ENCODE assay signal across 34 cellular contexts in genomic region chr3:148297013-148297412, GRCh38.
"Had no signal": no experiment of that assay in that cellular context is flagged by ENCODE, and none has a peak within 500 bp of the region (broad histone marks: within the 10 kb centered on the region; RNA-seq: fewer than 3 reads in every experiment).

No MANE protein-coding gene starts in this region.

- H3K27ac Mint-ChIP-seq: activated B cell treated with CpG ODN at 0.5 μM for 24 hours; activated CD4-positive, alpha-beta memory T cell treated with anti-CD3 and anti-CD28 coated beads for 36 hours; activated CD4-positive, alpha-beta T cell treated with anti-CD3 and anti-CD28 coated beads, Interleukin-2, amount 10 ng/mL, durations not matched to agents 24 days and 14 days; activated CD8-positive, alpha-beta T cell treated with anti-CD3 and anti-CD28 coated beads for 36 hours; activated naive CD4-positive, alpha-beta T cell treated with anti-CD3 and anti-CD28 coated beads for 36 hours; activated naive CD4-positive, alpha-beta T cell treated with anti-CD3 and anti-CD28 coated beads, Interleukin-2, amount 50 U/mL, for 72 hours; activated naive CD8-positive, alpha-beta T cell treated with anti-CD3 and anti-CD28 coated beads for 36 hours; activated T-cell treated with anti-CD3 and anti-CD28 coated beads, Interleukin-2, amount 50 U/mL, for 72 hours; activated T-helper 1 cell treated with anti-CD3 and anti-CD28 coated beads, Interleukin-12 subunit alpha, Interleukin-12 subunit beta, Interleukin-2, Interleukin-4 antibody, amounts not matched to agents 30 ng/mL and 10 ng/mL and 1 ng/mL, durations not matched to agents 14 hours and 24 hours and 36 hours; activated T-helper 17 cell treated with anti-CD3 and anti-CD28 coated beads, Interleukin-2, amount 50 U/mL, for 72 hours; T-helper 1 cell treated with Interleukin-12 subunit alpha and Interleukin-12 subunit beta and Interleukin-4 antibody, amounts not matched to agents 30 μg/mL and 1 μg/mL, for 36 hours; T-helper 2 cell treated with Interferon-gamma antibody and Interleukin-4, amounts not matched to agents 5 μg/mL and 100 μg/mL, for 36 hours had no signal

- H3K9me3 Mint-ChIP-seq: activated B cell treated with CpG ODN at 0.5 μM for 24 hours; activated CD8-positive, alpha-beta T cell treated with anti-CD3 and anti-CD28 coated beads for 36 hours; activated naive CD4-positive, alpha-beta T cell treated with anti-CD3 and anti-CD28 coated beads for 36 hours; activated naive CD8-positive, alpha-beta T cell treated with anti-CD3 and anti-CD28 coated beads for 36 hours had no signal

- DNase-seq: activated B cell treated with CpG ODN at 0.5 μM for 24 hours; activated CD4-positive, alpha-beta memory T cell treated with anti-CD3 and anti-CD28 coated beads for 36 hours; activated CD4-positive, alpha-beta T cell treated with anti-CD3 and anti-CD28 coated beads for 4 hours; activated CD4-positive, alpha-beta T cell treated with anti-CD3 and anti-CD28 coated beads, Interleukin-2, amount 10 ng/mL, durations not matched to agents 24 days and 14 days; activated CD4-positive, alpha-beta T cell treated with anti-CD3 and anti-CD28 coated beads, Interleukin-2, amount 50 U/mL, for 1 hour; activated CD4-positive, alpha-beta T cell treated with anti-CD3 and anti-CD28 coated beads, Interleukin-2, amount 50 U/mL, for 4 hours; activated CD8-positive, alpha-beta memory T cell treated with anti-CD3 and anti-CD28 coated beads, Interleukin-2, amount 50 U/mL, for 4 hours; activated CD8-positive, alpha-beta T cell treated with anti-CD3 and anti-CD28 coated beads for 36 hours; activated effector memory CD4-positive, alpha-beta T cell treated with anti-CD3 and anti-CD28 coated beads, Interleukin-2, amount 50 U/mL, for 16 hours; activated gamma-delta T cell treated with Interleukin-2 at 50 U/mL for 16 hours; activated naive CD4-positive, alpha-beta T cell; activated naive CD4-positive, alpha-beta T cell treated with anti-CD3 and anti-CD28 coated beads for 36 hours; activated naive CD4-positive, alpha-beta T cell treated with anti-CD3 and anti-CD28 coated beads, Interleukin-2, amount 50 U/mL, for 16 hours; activated naive CD8-positive, alpha-beta T cell treated with anti-CD3 and anti-CD28 coated beads for 36 hours; activated T-cell treated with anti-CD3 and anti-CD28 coated beads for 4 hours; activated T-cell treated with anti-CD3 and anti-CD28 coated beads, Interleukin-2, amount 50 U/mL, for 1 hour; activated T-cell treated with anti-CD3 and anti-CD28 coated beads, Interleukin-2, amount 50 U/mL, for 4 hours; activated T-cell treated with anti-CD3 and anti-CD28 coated beads, Interleukin-2, amount 50 U/mL, for 72 hours; adrenal gland; amniotic stem cell; aorta; body of pancreas; brain microvascular endothelial cell; central memory CD4-positive, alpha-beta T cell; T-helper 1 cell; T-helper 9 cell had no signal

- H3K36me3 Mint-ChIP-seq: activated CD4-positive, alpha-beta memory T cell treated with anti-CD3 and anti-CD28 coated beads for 36 hours; activated naive CD4-positive, alpha-beta T cell treated with anti-CD3 and anti-CD28 coated beads, Interleukin-2, amount 50 U/mL, for 72 hours; activated naive CD8-positive, alpha-beta T cell treated with anti-CD3 and anti-CD28 coated beads for 36 hours had no signal

- H3K27me3 Mint-ChIP-seq: activated B cell treated with CpG ODN at 0.5 μM for 24 hours; activated CD4-positive, alpha-beta memory T cell treated with anti-CD3 and anti-CD28 coated beads for 36 hours; activated CD4-positive, alpha-beta T cell treated with anti-CD3 and anti-CD28 coated beads, Interleukin-2, amount 10 ng/mL, durations not matched to agents 24 days and 14 days; activated CD8-positive, alpha-beta T cell treated with anti-CD3 and anti-CD28 coated beads for 36 hours; activated naive CD8-positive, alpha-beta T cell treated with anti-CD3 and anti-CD28 coated beads for 36 hours; activated T-helper 17 cell treated with anti-CD3 and anti-CD28 coated beads, Interleukin-2, amount 50 U/mL, for 72 hours had no signal

- ATAC-seq: activated CD8-positive, alpha-beta T cell treated with anti-CD3 and anti-CD28 coated beads for 36 hours; activated naive CD4-positive, alpha-beta T cell treated with anti-CD3 and anti-CD28 coated beads, Interleukin-2, amount 50 U/mL, for 72 hours; activated T-cell treated with anti-CD3 and anti-CD28 coated beads, Interleukin-2, amount 50 U/mL, for 4 hours; activated T-cell treated with anti-CD3 and anti-CD28 coated beads, Interleukin-2, amount 50 U/mL, for 72 hours; activated T-helper 17 cell treated with anti-CD3 and anti-CD28 coated beads, Interleukin-2, amount 50 U/mL, for 72 hours; body of pancreas had no signal

- H3K4me3 Mint-ChIP-seq: activated B cell treated with CpG ODN at 0.5 μM for 24 hours; activated CD4-positive, alpha-beta memory T cell treated with anti-CD3 and anti-CD28 coated beads for 36 hours; activated CD4-positive, alpha-beta T cell treated with anti-CD3 and anti-CD28 coated beads, Interleukin-2, amount 10 ng/mL, durations not matched to agents 24 days and 14 days; activated CD8-positive, alpha-beta T cell treated with anti-CD3 and anti-CD28 coated beads for 36 hours; activated naive CD4-positive, alpha-beta T cell treated with anti-CD3 and anti-CD28 coated beads for 36 hours; activated naive CD8-positive, alpha-beta T cell treated with anti-CD3 and anti-CD28 coated beads for 36 hours; activated T-cell treated with anti-CD3 and anti-CD28 coated beads, Interleukin-2, amount 50 U/mL, for 4 hours; activated T-cell treated with anti-CD3 and anti-CD28 coated beads, Interleukin-2, amount 50 U/mL, for 72 hours; activated T-helper 1 cell treated with anti-CD3 and anti-CD28 coated beads, Interleukin-12 subunit alpha, Interleukin-12 subunit beta, Interleukin-2, Interleukin-4 antibody, amounts not matched to agents 30 ng/mL and 10 ng/mL and 1 ng/mL, durations not matched to agents 14 hours and 24 hours and 36 hours; activated T-helper 17 cell treated with anti-CD3 and anti-CD28 coated beads, Interleukin-2, amount 50 U/mL, for 72 hours; T-helper 1 cell treated with Interleukin-12 subunit alpha and Interleukin-12 subunit beta and Interleukin-4 antibody, amounts not matched to agents 30 μg/mL and 1 μg/mL, for 36 hours; T-helper 2 cell treated with Interferon-gamma antibody and Interleukin-4, amounts not matched to agents 5 μg/mL and 100 μg/mL, for 36 hours had no signal

- FAIRE-seq: astrocyte, colon, TTC549 had no signal
